In genomic region chr3:105365536-105366301, GRCh38 we compare ENCODE assay signal across 8 cellular contexts. TPM values are rescaled to one million over a fixed set of nuclear protein-coding genes. Genes with fewer than 3 reads are reported as not detected.
DNase-seq lines count a peak whose midpoint lies in the region; ATAC-seq and TF ChIP-seq lines count a peak whose summit lies in the region.

No MANE protein-coding gene starts in this region.

- peak overlapping the region; percentile 100 for H3K4me2 ChIP-seq in BLaER1

- peaks cover 21% of the 10 kb centered on the region for H3K27me3 ChIP-seq in BLaER1

- peak overlapping the region; percentile 77 for H3K4me3 ChIP-seq in BLaER1
- peak overlapping the region; percentile 77 to 79 for H3K4me3 ChIP-seq in foreskin fibroblast (ENCODE audit: low read depth in 1 of 2, low read length in 2 of 2)

- peaks cover 22% of the 10 kb centered on the region for H3K27me3 Mint-ChIP-seq in WTC11 (ENCODE audit: low read depth)

- ATAC-seq in WTC11 (no peak), GM18519 (IDR thresholded peaks at IDR 0.05; ENCODE audit: low FRiP score, unreplicated experiment) (no peak)

- peaks cover 31% of the 10 kb centered on the region for H3K4me1 ChIP-seq in BLaER1

- H4K20me1 ChIP-seq in BLaER1: no peaks in the 10 kb centered on the region

- peak overlapping the region; percentile 75; the same call in 1 of the 2 replicates for H3K9ac ChIP-seq in BLaER1

- H3K36me3 ChIP-seq in BLaER1: no peaks in the 10 kb centered on the region

- H3K36me3 Mint-ChIP-seq in WTC11: no peaks in the 10 kb centered on the region

- TF ChIP-seq CTCF in WTC11 (IDR thresholded peaks at IDR 0.05) (no peak), foreskin fibroblast (IDR thresholded peaks at IDR 0.05; ENCODE audit: low read depth, low read length) (no peak)

- H3K4me1 Mint-ChIP-seq in WTC11: peaks cover 29% of the 10 kb centered on the region

- DNase-seq in HT1080 (ENCODE audit: low read depth) (peak; percentile 64), WTC11 (ENCODE audit: low spot score) (peak; percentile 7), foreskin fibroblast (peak; percentile 55 to 75), nucleus accumbens (lab: John Stamatoyannopoulos, UW) (peak in 41 of 56 donors; percentile 1 to 76 (median 30)), UCSD-AML1 (lab: John Stamatoyannopoulos, UW; ENCODE audit: unreplicated experiment) (no peak), amniotic stem cell (lab: John Stamatoyannopoulos, UW) (no peak)

- POLR2A ChIA-PET in WTC11 (lab: Charles Lee): no interaction called here

- no peaks in the 10 kb centered on the region for H3K9me3 ChIP-seq in BLaER1

- peak overlapping the region; percentile 81 for H3K4me3 Mint-ChIP-seq in WTC11

- H3K9me3 Mint-ChIP-seq in WTC11: no peaks in the 10 kb centered on the region

- CTCF ChIA-PET in WTC11 (lab: Charles Lee): interaction anchor here (1.0 to 2.9 kb wide), 3 partner anchors 12 to 769 kb away, joined by 3 to 11 read pairs (median 3); no protein-coding TSS in a partner anchor

- peak overlapping the region; percentile 90 for H3K27ac Mint-ChIP-seq in WTC11

- no peak overlapping the region for H3K27ac ChIP-seq in BLaER1

TF ChIP-seq in WTC11, 78 proteins besides CTCF, POLR2A, EP300 and RAD21:
- TF ChIP-seq TCF7 (CRISPR knock-in tag; IDR thresholded peaks at IDR 0.05; ENCODE audit: low read depth) (no peak), GTF2I (CRISPR knock-in tag; conservative IDR thresholded peaks at IDR 0.05) (no peak), ZNF671 (CRISPR knock-in tag; IDR thresholded peaks at IDR 0.05) (no peak)
TF ChIP-seq in WTC11: peak in this region for 0.

RNA-seq across cellular contexts. Expression of gene ALCAM, which starts 1.0 kb away (rescaled TPM):
- total RNA-seq in HT1080 (2014; rRNA removed; shearing (Covaris generic)): 127 and 136 TPM in 2 replicates
- polyA plus RNA-seq in HT1080 (2015; cell fraction: cytosol; rRNA removed): 79.9 and 102 TPM in 2 replicates
- 246 and 259 TPM in 2 replicates for polyA plus RNA-seq in HT1080 (2015; cell fraction: nucleus; rRNA removed)
- 24.0 to 30.7 TPM (median 25.0 TPM) in 3 replicates for total RNA-seq in WTC11 (2021)

Comparison
In these comparisons a context has a peak if more than half of its experiments do, and no peak if none do; other contexts are left out.
1. DNase-seq: peak in HT1080 (single experiment), WTC11 (single experiment), foreskin fibroblast (2 of 2) and nucleus accumbens (41 of 56); none in UCSD-AML1 (single experiment) and amniotic stem cell (single experiment).